In the genomic region with DNA sequence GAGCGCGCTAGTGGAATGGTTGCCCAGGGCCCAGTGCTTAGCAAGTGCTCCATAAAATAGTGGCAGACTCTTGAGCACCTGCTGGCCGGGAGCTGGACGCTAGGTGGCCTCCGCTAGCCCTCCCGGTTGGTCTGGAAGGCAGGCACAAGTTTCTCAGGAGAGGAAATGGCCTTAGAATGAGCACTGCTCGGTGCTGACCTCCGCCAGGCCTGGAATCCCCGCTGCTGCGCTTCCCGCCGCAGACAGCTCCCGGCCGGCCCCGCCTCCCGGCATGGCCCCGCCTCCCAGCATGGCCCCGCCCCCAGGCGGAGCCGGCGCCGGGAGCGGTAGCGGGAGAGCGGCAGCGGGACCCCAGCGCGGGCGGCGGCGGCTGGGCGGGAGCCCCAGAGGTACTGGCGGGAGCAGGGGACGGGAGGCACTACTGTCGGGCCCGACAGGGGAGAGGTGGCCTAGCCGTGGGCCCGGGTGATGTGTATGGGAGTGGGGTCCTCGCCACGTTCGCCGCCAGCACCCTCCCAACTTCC, we compare ENCODE assay signal across 8 cellular contexts. TPM values are rescaled to one million over a fixed set of nuclear protein-coding genes. Genes with fewer than 3 reads are reported as not detected.
DNase-seq lines count a peak whose midpoint lies in the region; ATAC-seq and TF ChIP-seq lines count a peak whose summit lies in the region.

A gene with protein sequence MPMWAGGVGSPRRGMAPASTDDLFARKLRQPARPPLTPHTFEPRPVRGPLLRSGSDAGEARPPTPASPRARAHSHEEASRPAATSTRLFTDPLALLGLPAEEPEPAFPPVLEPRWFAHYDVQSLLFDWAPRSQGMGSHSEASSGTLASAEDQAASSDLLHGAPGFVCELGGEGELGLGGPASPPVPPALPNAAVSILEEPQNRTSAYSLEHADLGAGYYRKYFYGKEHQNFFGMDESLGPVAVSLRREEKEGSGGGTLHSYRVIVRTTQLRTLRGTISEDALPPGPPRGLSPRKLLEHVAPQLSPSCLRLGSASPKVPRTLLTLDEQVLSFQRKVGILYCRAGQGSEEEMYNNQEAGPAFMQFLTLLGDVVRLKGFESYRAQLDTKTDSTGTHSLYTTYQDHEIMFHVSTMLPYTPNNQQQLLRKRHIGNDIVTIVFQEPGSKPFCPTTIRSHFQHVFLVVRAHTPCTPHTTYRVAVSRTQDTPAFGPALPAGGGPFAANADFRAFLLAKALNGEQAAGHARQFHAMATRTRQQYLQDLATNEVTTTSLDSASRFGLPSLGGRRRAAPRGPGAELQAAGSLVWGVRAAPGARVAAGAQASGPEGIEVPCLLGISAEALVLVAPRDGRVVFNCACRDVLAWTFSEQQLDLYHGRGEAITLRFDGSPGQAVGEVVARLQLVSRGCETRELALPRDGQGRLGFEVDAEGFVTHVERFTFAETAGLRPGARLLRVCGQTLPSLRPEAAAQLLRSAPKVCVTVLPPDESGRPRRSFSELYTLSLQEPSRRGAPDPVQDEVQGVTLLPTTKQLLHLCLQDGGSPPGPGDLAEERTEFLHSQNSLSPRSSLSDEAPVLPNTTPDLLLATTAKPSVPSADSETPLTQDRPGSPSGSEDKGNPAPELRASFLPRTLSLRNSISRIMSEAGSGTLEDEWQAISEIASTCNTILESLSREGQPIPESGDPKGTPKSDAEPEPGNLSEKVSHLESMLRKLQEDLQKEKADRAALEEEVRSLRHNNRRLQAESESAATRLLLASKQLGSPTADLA (plus strand): TSS at position 308 of the 524 bp plus-strand sequence. CDS start 2,821 bp downstream, outside the sequence.

- no peaks in the 10 kb centered on the region for H3K27me3 ChIP-seq in CD8-positive, alpha-beta T cell (ENCODE audit: insufficient read depth, low read length)
- H3K27me3 ChIP-seq in IMR-90 (ENCODE audit: control insufficient read depth, insufficient read depth, low read length) (no peaks in the 10 kb centered on the region), ovary (no peaks in the 10 kb centered on the region)

- WGBS in IMR-90 (ENCODE audit: extremely low coverage in 2 of 2, insufficient read length in 1 of 2), 2 experiments = 1% methylated on average over 19 of the region's 42 CpGs; no CpG with 5 or more reads in 1 of the 2 experiments
- 4 to 8% (median 8%) methylated on average over 20 to 42 of the region's 42 CpGs for WGBS in ovary, 3 donors

- no peaks in the 10 kb centered on the region for H3K9me3 Mint-ChIP-seq in CD8-positive, alpha-beta T cell
- no peaks in the 10 kb centered on the region for H3K9me3 Mint-ChIP-seq in type B pancreatic cell

- H4K91ac ChIP-seq in IMR-90 (ENCODE audit: insufficient read depth, low read depth, low read length) = peak within 1 kb of the TSS; percentile 56

- POLR2A ChIA-PET in CD8-positive, alpha-beta T cell (lab: Charles Lee) = interaction anchor here (0.6 to 7.5 kb wide), 10 partner anchors 14 to 215 kb away, joined by 3 to 156 read pairs (median 4); a partner anchor contains a TSS
- POLR2A ChIA-PET in IMR-90 (lab: Charles Lee; ENCODE audit: unreplicated experiment) = no interaction called here

- peaks cover 20% of the 10 kb centered on the region; the same call in 1 of the 2 replicates for H4K20me1 ChIP-seq in IMR-90 (ENCODE audit: insufficient read depth, low read length)

- peak within 1 kb of the TSS; percentile 63 for H3K9ac ChIP-seq in IMR-90 (ENCODE audit: low read depth, low read length)

- intact Hi-C loops in CD8-positive, alpha-beta T cell (cut with DNase I, micrococcal nuclease) = loop anchor here (1.0 to 2.0 kb wide), 5 partner anchors 14 to 92 kb away; a partner anchor contains a TSS
- intact Hi-C loops in IMR-90 (cut with micrococcal nuclease) = no loop called here
- intact Hi-C loops in Right ventricle myocardium inferior (cut with DNase I) = loop anchor here (1.0 kb wide), 1 partner anchor 25 kb away; no protein-coding TSS in a partner anchor
- intact Hi-C loops in ovary (cut with DNase I) = loop anchor here in 1 of 4 donors (10.0 kb wide), 1 partner anchor 67 kb away; no protein-coding TSS in a partner anchor

- H3K27me3 Mint-ChIP-seq in CD8-positive, alpha-beta T cell (ENCODE audit: low read depth) = no peaks in the 10 kb centered on the region
- peaks cover 3% of the 10 kb centered on the region for H3K27me3 Mint-ChIP-seq in type B pancreatic cell

- peaks cover 45% of the 10 kb centered on the region for H3K36me3 ChIP-seq in CD8-positive, alpha-beta T cell (ENCODE audit: insufficient read depth, low read length)
- H3K36me3 ChIP-seq in IMR-90 (ENCODE audit: control insufficient read depth, insufficient read depth, low read length) = peaks cover 41% of the 10 kb centered on the region
- no peaks in the 10 kb centered on the region for H3K36me3 ChIP-seq in ovary

- peaks cover 62% of the 10 kb centered on the region for H3K4me1 ChIP-seq in CD8-positive, alpha-beta T cell (ENCODE audit: insufficient read depth, low read length)
- peaks cover 8% of the 10 kb centered on the region for H3K4me1 ChIP-seq in IMR-90 (ENCODE audit: control insufficient read depth, insufficient read depth, low read length)
- H3K4me1 ChIP-seq in ovary (ENCODE audit: insufficient read depth) = peaks cover 6% of the 10 kb centered on the region

- H3K27ac Mint-ChIP-seq in CD8-positive, alpha-beta T cell = peak within 1 kb of the TSS; percentile 98
- peak within 1 kb of the TSS; percentile 65 for H3K27ac Mint-ChIP-seq in type B pancreatic cell

- peak within 1 kb of the TSS; percentile 94 for H3K4me3 Mint-ChIP-seq in CD8-positive, alpha-beta T cell
- peak within 1 kb of the TSS; percentile 87 for H3K4me3 Mint-ChIP-seq in type B pancreatic cell

- H2BK120ac ChIP-seq in IMR-90 (ENCODE audit: low read depth, low read length) = peak within 1 kb of the TSS; percentile 67

- H3K36me3 Mint-ChIP-seq in CD8-positive, alpha-beta T cell = peaks cover 49% of the 10 kb centered on the region
- no peaks in the 10 kb centered on the region for H3K36me3 Mint-ChIP-seq in type B pancreatic cell

- H2AFZ ChIP-seq in IMR-90 (replicated peaks; ENCODE audit: low read length, poor library complexity) = peak within 1 kb of the TSS; percentile 88

- peaks cover 10% of the 10 kb centered on the region for H3K9me1 ChIP-seq in IMR-90 (ENCODE audit: insufficient read depth, low read length)

- peak; percentile 64 for TF ChIP-seq RAD21 in IMR-90 (IDR thresholded peaks at IDR 0.05; ENCODE audit: low read length)

- peak; percentile 43 for ATAC-seq in CD8-positive, alpha-beta T cell
- ATAC-seq in GM19395 (IDR thresholded peaks at IDR 0.05; ENCODE audit: unreplicated experiment) (peak; percentile 44), IMR-90 (ENCODE audit: low read depth) (peak; percentile 96), Right ventricle myocardium inferior (peak; percentile 84)

- H3K27ac ChIP-seq in CD8-positive, alpha-beta T cell (ENCODE audit: low read depth, low read length) = peak within 1 kb of the TSS; percentile 98
- H3K27ac ChIP-seq in IMR-90 (ENCODE audit: insufficient read depth, low read length) (peak within 1 kb of the TSS; percentile 61), ovary (peak within 1 kb of the TSS; percentile 59 to 85)

- H4K8ac ChIP-seq in IMR-90 (ENCODE audit: low read depth in 2 of 2, low read length in 2 of 2) = peak within 1 kb of the TSS; percentile 11 to 69; a peak in 2 of 4 replicates

- peak within 1 kb of the TSS; percentile 99 for H2AK9ac ChIP-seq in IMR-90 (replicated peaks; ENCODE audit: low read depth, low read length, poor library complexity)

- H3K4me3 ChIP-seq in CD8-positive, alpha-beta T cell (ENCODE audit: low read depth, low read length) = peak within 1 kb of the TSS; percentile 99
- H3K4me3 ChIP-seq in IMR-90 (ENCODE audit: insufficient read depth, low read depth, low read length) = peak within 1 kb of the TSS; percentile 59
- peak within 1 kb of the TSS; percentile 47 for H3K4me3 ChIP-seq in ovary

- CTCF ChIA-PET in CD8-positive, alpha-beta T cell (lab: Charles Lee) = interaction anchor here (0.8 to 6.8 kb wide), 4 partner anchors 12 to 49 kb away, joined by 3 to 40 read pairs (median 4); no protein-coding TSS in a partner anchor
- CTCF ChIA-PET in IMR-90 (lab: Yijun Ruan, JAX) = interaction anchor here (1.6 to 1.8 kb wide), 2 partner anchors 12 to 25 kb away, joined by 5 read pairs; a partner anchor contains a TSS

- H2BK5ac ChIP-seq in IMR-90 (ENCODE audit: low read depth, low read length, poor library complexity, severe bottlenecking) = peak within 1 kb of the TSS; percentile 26

- peak within 1 kb of the TSS; percentile 78; the same call in 1 of the 2 replicates for H3K23ac ChIP-seq in IMR-90 (ENCODE audit: low read depth, low read length)

- peak within 1 kb of the TSS; percentile 16 for H4K5ac ChIP-seq in IMR-90 (ENCODE audit: low read depth, low read length)

- TF ChIP-seq POLR2A in IMR-90 (IDR thresholded peaks at IDR 0.05; ENCODE audit: low read depth, low read length) = no peak; the same call in 1 of the 2 replicates
- peak; percentile 59 for TF ChIP-seq POLR2A in ovary (IDR thresholded peaks at IDR 0.05)

- TF ChIP-seq CTCF in CD8-positive, alpha-beta T cell (IDR thresholded peaks at IDR 0.05) = no peak
- TF ChIP-seq CTCF in IMR-90 (conservative IDR thresholded peaks at IDR 0.05; ENCODE audit: low read depth, low read length) (peak; percentile 65), ovary (IDR thresholded peaks at IDR 0.05) (peak in 2 of 3 donors; percentile 39 to 41), type B pancreatic cell (conservative IDR thresholded peaks at IDR 0.05) (peak; percentile 67)

- peak within 1 kb of the TSS; percentile 22; the same call in 1 of the 2 replicates for H3K56ac ChIP-seq in IMR-90 (ENCODE audit: extremely low read depth, insufficient read depth, low read length)

- H2BK20ac ChIP-seq in IMR-90 (ENCODE audit: low read depth, low read length) = peak within 1 kb of the TSS; percentile 49; the same call in 1 of the 2 replicates

- no peak within 1 kb of the TSS for H3K18ac ChIP-seq in IMR-90 (ENCODE audit: low read depth, low read length)

- peaks cover 44% of the 10 kb centered on the region for H3K4me1 Mint-ChIP-seq in CD8-positive, alpha-beta T cell (ENCODE audit: low read depth)
- peaks cover 4% of the 10 kb centered on the region for H3K4me1 Mint-ChIP-seq in type B pancreatic cell (ENCODE audit: unreplicated experiment)

- peak within 1 kb of the TSS; percentile 83 for H3K14ac ChIP-seq in IMR-90 (replicated peaks; ENCODE audit: low read depth, low read length)

- H3K4ac ChIP-seq in IMR-90 (ENCODE audit: low read depth, low read length) = peak within 1 kb of the TSS; percentile 91

- peak within 1 kb of the TSS; percentile 68 for H2AK5ac ChIP-seq in IMR-90 (ENCODE audit: low read depth, low read length)

- H3K9me3 ChIP-seq in CD8-positive, alpha-beta T cell (ENCODE audit: low read length) = no peaks in the 10 kb centered on the region
- no peaks in the 10 kb centered on the region for H3K9me3 ChIP-seq in IMR-90 (ENCODE audit: control insufficient read depth, insufficient read depth, low read length)
- H3K9me3 ChIP-seq in ovary = no peaks in the 10 kb centered on the region

- in situ Hi-C loops in IMR-90 (cut with MboI; ENCODE audit: low sequenced_read_pairs) = no loop called here

- peak within 1 kb of the TSS; percentile 63 for H3K4me2 ChIP-seq in IMR-90 (ENCODE audit: low read depth, low read length)

- dilution Hi-C loops in IMR-90 (cut with HindIII; ENCODE audit: low sequenced_read_pairs, unreplicated experiment) = no loop called here

- DNase-seq in CD8-positive, alpha-beta T cell = peak; percentile 46 to 84 (median 67)
- DNase-seq in IMR-90 = peak; percentile 93
- DNase-seq in SW 1271 (lab: John Stamatoyannopoulos, UW) = peak; percentile 83 to 94
- DNase-seq in activated naive CD8-positive, alpha-beta T cell treated with anti-CD3 and anti-CD28 coated beads, Interleukin-2, amount 50 U/mL, for 16 hours (ENCODE audit: low read depth, low spot score) = peak; percentile 44
- DNase-seq in Right ventricle myocardium inferior (ENCODE audit: missing footprints) = peak; percentile 91
- peak; percentile 79 to 88 (median 83) for DNase-seq in ovary
- DNase-seq in type B pancreatic cell (ENCODE audit: extremely low spot score, unreplicated experiment) = peak; percentile 84

- no peak for TF ChIP-seq EP300 in ovary (IDR thresholded peaks at IDR 0.05)

- no peak within 1 kb of the TSS; the same call in 2 of the 3 replicates for H2BK15ac ChIP-seq in IMR-90 (ENCODE audit: low read depth, low read length)

- no TSS peak for BruUV-seq in IMR-90 (replicated peaks; lab: Mats Ljungman, UMichigan)

- peaks cover 16 to 43% of the 10 kb centered on the region in 2 experiments for H3K79me1 ChIP-seq in IMR-90 (ENCODE audit: low read depth in 1 of 2, low read length in 2 of 2)

RNA-seq across cellular contexts. Expression of the gene that starts here (rescaled TPM):
- 100 to 1,000 TPM; 397 to 405 TPM for total RNA-seq in CD8-positive, alpha-beta T cell
- total RNA-seq in IMR-90 (2012; rRNA removed) (10.6 and 11.4 TPM in 2 replicates), Right ventricle myocardium inferior (28.2 TPM), ovary (10 to 100 TPM; 15.0 to 48.2 (median 42.6) TPM), type B pancreatic cell (ENCODE audit: low replicate concordance) (26.5 and 26.8 TPM in 2 replicates)
- polyA plus RNA-seq in IMR-90 (2012; rRNA removed) (39.7 and 44.3 TPM in 2 replicates), ovary (10 to 100 TPM; 10.0 to 26.7 TPM)
- polyA plus RNA-seq in IMR-90 (2012; cell fraction: cytosol; rRNA removed) = 22.9 and 41.1 TPM in 2 replicates
- 52.9 and 173 TPM in 2 replicates for polyA plus RNA-seq in IMR-90 (2012; cell fraction: nucleus; rRNA removed; ENCODE audit: low replicate concordance)

Comparison
In these comparisons a context has a peak if more than half of its experiments do, and no peak if none do; other contexts are left out.
1. Peak in every context shown above with its lines: DNase-seq, ATAC-seq, H3K4me3 ChIP-seq and H3K27ac ChIP-seq.
2. RNA of the gene that starts here (total RNA-seq): 397 to 405 TPM in CD8-positive, alpha-beta T cell; 15.0 to 48.2 TPM in ovary, 28.2 TPM in Right ventricle myocardium inferior (single experiment), 26.5 to 26.8 TPM in type B pancreatic cell and 10.6 to 11.4 TPM in IMR-90; every median in the first group is over 4 times any median in the second.
3. ATAC-seq: peak in every context shown above with its lines; median percentile 96 in IMR-90; 84 in Right ventricle myocardium inferior; 44 in GM19395; 43 in CD8-positive, alpha-beta T cell.
4. H3K4me3 ChIP-seq: peak in every context shown above with its lines; median percentile 99 in CD8-positive, alpha-beta T cell; 59 in IMR-90; 47 in ovary.